14 cellular contexts compared by ENCODE assay signal in genomic region chr10:43728425-43728824, GRCh38.
DNase-seq lines count a peak whose midpoint lies in the region; ATAC-seq and TF ChIP-seq lines count a peak whose summit lies in the region.
"Had no signal": no experiment of that assay in that cellular context is flagged by ENCODE, and none has a peak within 500 bp of the region (broad histone marks: within the 10 kb centered on the region; RNA-seq: fewer than 3 reads in every experiment).

No MANE protein-coding gene starts in this region.

- TF ChIP-seq CTCF in SK-N-SH (IDR thresholded peaks at IDR 0.05): no peak
- TF ChIP-seq CTCF in foreskin fibroblast (IDR thresholded peaks at IDR 0.05; ENCODE audit: low read depth, low read length): no peak
- TF ChIP-seq CTCF in GM10248 (IDR thresholded peaks at IDR 0.05; ENCODE audit: control extremely low read depth, extremely low read depth, low read depth, missing control alignments): no peak

- H3K27ac ChIP-seq in SK-N-SH (ENCODE audit: low read depth in 2 of 2, low read length in 1 of 2): no peak overlapping the region

- no peak overlapping the region for H3K4me2 ChIP-seq in SK-N-SH

- no peak overlapping the region for H2AFZ ChIP-seq in SK-N-SH (ENCODE audit: low read depth)

- POLR2A ChIA-PET in SK-N-SH (lab: Yijun Ruan, JAX) (no interaction called here), GM10248 (lab: Yijun Ruan, JAX) (no interaction called here)

- ATAC-seq in SK-N-SH treated with all-trans-retinoic acid at 6 μM for 48 hours: peak; percentile 16; the same call in 1 of the 3 replicates

- H3K4me3 ChIP-seq in SK-N-SH (ENCODE audit: low read depth in 2 of 2, low read length in 1 of 2) (no peak overlapping the region), foreskin fibroblast (ENCODE audit: low read depth in 1 of 2, low read length in 2 of 2) (no peak overlapping the region)

- no peaks in the 10 kb centered on the region for H3K9me2 ChIP-seq in SK-N-SH

- no peaks in the 10 kb centered on the region for H3F3A ChIP-seq in SK-N-SH (replicated peaks; ENCODE audit: insufficient read depth)

- peaks cover 4% of the 10 kb centered on the region for H3K9me3 ChIP-seq in SK-N-SH
- H3K9me3 ChIP-seq: BE2C, Caco-2 had no signal

- H3K79me2 ChIP-seq in SK-N-SH (ENCODE audit: insufficient read depth): no peaks in the 10 kb centered on the region

- no peaks in the 10 kb centered on the region for H3K36me3 ChIP-seq in SK-N-SH (replicated peaks in 1 of 2; ENCODE audit: control insufficient read depth in 1 of 2, insufficient read depth in 2 of 2, low read length in 1 of 2)
- H3K36me3 ChIP-seq: BE2C had no signal

- H3K9ac ChIP-seq in SK-N-SH: no peak overlapping the region

- TF ChIP-seq EP300 in SK-N-SH (IDR thresholded peaks at IDR 0.05; ENCODE audit: borderline replicate concordance in 1 of 2, low read depth in 1 of 2, low read length in 1 of 2): no peak

- H3K27me3 ChIP-seq in SK-N-SH (ENCODE audit: insufficient read depth): no peaks in the 10 kb centered on the region
- H3K27me3 ChIP-seq: BE2C had no signal

- DNase-seq in SK-N-SH: no peak
- peak; percentile 25 for DNase-seq in RPMI7951 (ENCODE audit: low read depth)
- DNase-seq in islet precursor cell: peak; percentile 46
- DNase-seq in foreskin fibroblast: no peak
- no peak for DNase-seq in GM10248 (ENCODE audit: extremely low spot score)
- no peak for DNase-seq in activated effector memory CD4-positive, alpha-beta T cell treated with Interleukin-2 at 50 U/mL for 16 hours
- DNase-seq: BE2C; C1 segment of cervical spinal cord; Caco-2; CD4-positive, CD25-positive, alpha-beta regulatory T cell; CD8-positive, alpha-beta memory T cell; GDM1; H9 had no signal

- H3K4me1 ChIP-seq in SK-N-SH (ENCODE audit: control insufficient read depth in 1 of 2, insufficient read depth in 2 of 2, low read depth in 1 of 2, low read length in 1 of 2): no peaks in the 10 kb centered on the region; a peak in 1 of 4 replicates
- H3K4me1 ChIP-seq: BE2C, Caco-2 had no signal

- CTCF ChIA-PET in SK-N-SH (lab: Yijun Ruan, JAX): interaction anchor here (1.3 kb wide), 1 partner anchor 17 kb away, joined by 5 read pairs; no protein-coding TSS in a partner anchor
- CTCF ChIA-PET in GM10248 (lab: Yijun Ruan, JAX): no interaction called here

- no peak for TF ChIP-seq RAD21 in SK-N-SH (IDR thresholded peaks at IDR 0.05; ENCODE audit: low read length)

- WGBS in SK-N-SH (ENCODE audit: low lambda C conversion rate): 32% methylated on average over 25 of the region's 26 CpGs

- H4K20me1 ChIP-seq in SK-N-SH (ENCODE audit: insufficient read depth): no peaks in the 10 kb centered on the region

TF ChIP-seq in SK-N-SH treated with all-trans-retinoic acid at 6 μM for 48 hours, 23 proteins besides CTCF, POLR2A, EP300 and RAD21:
- TF ChIP-seq, protein P1, sequence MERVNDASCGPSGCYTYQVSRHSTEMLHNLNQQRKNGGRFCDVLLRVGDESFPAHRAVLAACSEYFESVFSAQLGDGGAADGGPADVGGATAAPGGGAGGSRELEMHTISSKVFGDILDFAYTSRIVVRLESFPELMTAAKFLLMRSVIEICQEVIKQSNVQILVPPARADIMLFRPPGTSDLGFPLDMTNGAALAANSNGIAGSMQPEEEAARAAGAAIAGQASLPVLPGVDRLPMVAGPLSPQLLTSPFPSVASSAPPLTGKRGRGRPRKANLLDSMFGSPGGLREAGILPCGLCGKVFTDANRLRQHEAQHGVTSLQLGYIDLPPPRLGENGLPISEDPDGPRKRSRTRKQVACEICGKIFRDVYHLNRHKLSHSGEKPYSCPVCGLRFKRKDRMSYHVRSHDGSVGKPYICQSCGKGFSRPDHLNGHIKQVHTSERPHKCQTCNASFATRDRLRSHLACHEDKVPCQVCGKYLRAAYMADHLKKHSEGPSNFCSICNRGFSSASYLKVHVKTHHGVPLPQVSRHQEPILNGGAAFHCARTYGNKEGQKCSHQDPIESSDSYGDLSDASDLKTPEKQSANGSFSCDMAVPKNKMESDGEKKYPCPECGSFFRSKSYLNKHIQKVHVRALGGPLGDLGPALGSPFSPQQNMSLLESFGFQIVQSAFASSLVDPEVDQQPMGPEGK (CRISPR knock-in tag; IDR thresholded peaks at IDR 0.05; ENCODE audit: borderline replicate concordance): no peak

TF ChIP-seq in SK-N-SH, 30 proteins besides CTCF, POLR2A, EP300 and RAD21:
- TF ChIP-seq, protein P2, sequence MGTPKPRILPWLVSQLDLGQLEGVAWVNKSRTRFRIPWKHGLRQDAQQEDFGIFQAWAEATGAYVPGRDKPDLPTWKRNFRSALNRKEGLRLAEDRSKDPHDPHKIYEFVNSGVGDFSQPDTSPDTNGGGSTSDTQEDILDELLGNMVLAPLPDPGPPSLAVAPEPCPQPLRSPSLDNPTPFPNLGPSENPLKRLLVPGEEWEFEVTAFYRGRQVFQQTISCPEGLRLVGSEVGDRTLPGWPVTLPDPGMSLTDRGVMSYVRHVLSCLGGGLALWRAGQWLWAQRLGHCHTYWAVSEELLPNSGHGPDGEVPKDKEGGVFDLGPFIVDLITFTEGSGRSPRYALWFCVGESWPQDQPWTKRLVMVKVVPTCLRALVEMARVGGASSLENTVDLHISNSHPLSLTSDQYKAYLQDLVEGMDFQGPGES (IDR thresholded peaks at IDR 0.05; ENCODE audit: low read depth, low read length): no peak
- no peak for TF ChIP-seq GABPA (IDR thresholded peaks at IDR 0.05; ENCODE audit: low read depth)
TF ChIP-seq in SK-N-SH: peak in this region for 0.

Comparison
In these comparisons a context has a peak if more than half of its experiments do, and no peak if none do; other contexts are left out.
1. DNase-seq: peak in RPMI7951 (single experiment) and islet precursor cell (single experiment); none in SK-N-SH (single experiment), foreskin fibroblast (0 of 2), GM10248 (single experiment) and activated effector memory CD4-positive, alpha-beta T cell treated with Interleukin-2 at 50 U/mL for 16 hours (single experiment).